ENCODE assay signal across 8 cellular contexts in the genomic region with DNA sequence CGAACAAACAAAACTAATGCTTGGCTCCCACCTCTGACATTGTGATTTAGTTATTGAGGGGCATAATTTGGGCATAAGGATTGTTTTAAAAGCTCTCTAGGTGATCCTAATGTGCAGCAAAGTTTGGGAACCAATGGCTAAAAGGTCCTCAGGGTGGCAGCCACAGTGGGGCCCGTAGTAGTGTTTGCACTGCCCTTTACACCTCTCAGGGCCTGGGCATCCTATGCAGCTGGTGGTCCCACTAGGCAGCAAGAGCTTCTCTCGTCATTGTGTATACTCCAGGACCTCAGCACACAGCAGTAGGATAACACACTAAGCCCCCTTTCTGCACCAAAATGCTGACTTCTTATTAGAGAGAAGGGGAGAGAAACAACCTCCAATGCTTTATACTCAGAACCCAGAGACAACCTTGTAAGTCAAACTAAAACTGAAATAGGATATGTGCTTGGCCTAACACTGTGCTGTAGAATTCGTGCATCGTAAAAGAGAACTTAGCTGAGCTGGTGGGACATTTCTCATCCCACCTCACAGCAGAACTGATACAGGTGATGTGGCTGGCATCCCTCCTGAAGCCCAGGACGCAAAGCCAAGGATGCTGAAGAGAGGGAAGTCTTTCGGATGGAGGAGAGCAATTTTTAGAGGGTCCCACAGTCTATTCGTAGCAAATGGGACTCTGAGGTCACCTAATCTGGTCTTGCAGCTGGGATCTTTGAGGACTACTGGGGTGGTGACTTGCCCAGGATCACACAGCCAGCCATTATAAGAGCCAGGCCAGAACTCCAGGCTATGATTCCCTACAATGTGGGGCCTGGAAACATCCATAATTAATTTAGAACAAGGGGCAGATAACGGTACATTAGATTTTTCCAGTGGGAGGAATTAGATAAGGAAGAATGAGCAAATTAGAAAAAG. TPM values are rescaled to one million over a fixed set of nuclear protein-coding genes. Genes with fewer than 3 reads are reported as not detected.
DNase-seq lines count a peak whose midpoint lies in the region; ATAC-seq and TF ChIP-seq lines count a peak whose summit lies in the region.

No MANE protein-coding gene starts in this region.

- H3K4me3 ChIP-seq in heart left ventricle (peak overlapping the region; percentile 44 to 93 (median 82)), esophagus (ENCODE audit: low read depth in 1 of 2, low read length in 2 of 2) (peak overlapping the region; percentile 72 to 89), sigmoid colon (peak overlapping the region; percentile 58 to 69 (median 64))

- TF ChIP-seq EP300 in sigmoid colon (IDR thresholded peaks at IDR 0.05) = no peak

- DNase-seq in heart left ventricle (no peak), left cardiac atrium (no peak), RPMI8226 (peak; percentile 31), sigmoid colon (no peak), mesenteric fat pad (ENCODE audit: low spot score) (no peak), nucleus accumbens (lab: John Stamatoyannopoulos, UW) (no peak), COLO668 (lab: John Stamatoyannopoulos, UW; ENCODE audit: unreplicated experiment) (no peak)

- WGBS in heart left ventricle, 4 donors = 24 to 37% (median 30%) methylated on average over 9 of the region's 9 CpGs
- 53 to 55% methylated on average over 9 of the region's 9 CpGs for WGBS in esophagus, 2 donors
- 31 to 48% methylated on average over 9 of the region's 9 CpGs for WGBS in sigmoid colon, 2 donors

- TF ChIP-seq POLR2A in heart left ventricle (IDR thresholded peaks at IDR 0.05) (no peak), sigmoid colon (IDR thresholded peaks at IDR 0.05) (no peak)

- H3K4me1 ChIP-seq in heart left ventricle (peaks cover 12 to 81% (median 70%) of the 10 kb centered on the region in 12 donors), esophagus (ENCODE audit: control insufficient read depth in 2 of 2, insufficient read depth in 2 of 2, low read length in 1 of 2) (peaks cover 2 to 4% of the 10 kb centered on the region in 2 donors), sigmoid colon (peaks cover 0 to 60% (median 49%) of the 10 kb centered on the region in 4 donors)

- H3K27ac ChIP-seq in heart left ventricle (peak overlapping the region; percentile 31 to 95 (median 88)), esophagus (ENCODE audit: low read depth in 2 of 2, low read length in 1 of 2) (peak overlapping the region in 1 of 2 donors; percentile 63), sigmoid colon (peak overlapping the region; percentile 83 to 89 (median 85))

- H3K27me3 ChIP-seq in heart left ventricle (no peaks in the 10 kb centered on the region), esophagus (ENCODE audit: control insufficient read depth in 1 of 2, insufficient read depth in 2 of 2, low read length in 2 of 2) (no peaks in the 10 kb centered on the region), sigmoid colon (no peaks in the 10 kb centered on the region)

- H3K36me3 ChIP-seq in heart left ventricle = peaks cover 0 to 14% (median 8%) of the 10 kb centered on the region in 9 donors
- no peaks in the 10 kb centered on the region for H3K36me3 ChIP-seq in esophagus (ENCODE audit: control insufficient read depth in 2 of 2, insufficient read depth in 2 of 2, low read length in 1 of 2)
- peaks cover 0 to 7% (median 0%) of the 10 kb centered on the region in 4 donors for H3K36me3 ChIP-seq in sigmoid colon

- TF ChIP-seq CTCF in heart left ventricle (IDR thresholded peaks at IDR 0.05) (no peak), sigmoid colon (IDR thresholded peaks at IDR 0.05) (no peak)

- intact Hi-C loops in heart left ventricle (cut with DNase I) (no loop called here), left cardiac atrium (cut with DNase I) (no loop called here), sigmoid colon (cut with DNase I) (loop anchor here (5.0 kb wide), 3 partner anchors 89 to 174 kb away; a partner anchor contains a TSS)

- H3K9me3 ChIP-seq in heart left ventricle (no peaks in the 10 kb centered on the region), esophagus (ENCODE audit: control insufficient read depth in 2 of 2, insufficient read depth in 1 of 2, low read depth in 1 of 2, low read length in 1 of 2) (no peaks in the 10 kb centered on the region), sigmoid colon (no peaks in the 10 kb centered on the region)

- ATAC-seq in heart left ventricle (no peak), left cardiac atrium (no peak)

RNA-seq across cellular contexts. Expression of a gene that starts 1.2 kb away (rescaled TPM):
- total RNA-seq in heart left ventricle (100 to 1,000 TPM in 6 of 9 donors, 10 to 100 TPM in 3; 69.7 to 293 (median 114) TPM), left cardiac atrium (10 to 100 TPM; 73.1 to 76.0 TPM), sigmoid colon (10 to 100 TPM; 30.2 to 43.2 (median 42.8) TPM), mesenteric fat pad (155 TPM)
- polyA plus RNA-seq in heart left ventricle (100 to 1,000 TPM; 126 to 143 TPM), esophagus (10 to 100 TPM in 1 of 2 donors, 1 to 10 TPM in 1; 5.6 to 11.1 TPM), sigmoid colon (100 to 1,000 TPM; 220 to 409 (median 261) TPM)
